Comparison of ENCODE assay signal across 8 cellular contexts in genomic region chr3:75618666-75619305, GRCh38. TPM values are rescaled to one million over a fixed set of nuclear protein-coding genes. Genes with fewer than 3 reads are reported as not detected.
DNase-seq lines count a peak whose midpoint lies in the region; ATAC-seq and TF ChIP-seq lines count a peak whose summit lies in the region.
"Not testable (repeated sequence)": the region's sequence is repeated elsewhere in the genome, so short reads cannot be mapped to it uniquely, and the experiment has no call there.
"Had no signal": no experiment of that assay in that cellular context is flagged by ENCODE, and none has a peak within 500 bp of the region (broad histone marks: within the 10 kb centered on the region; RNA-seq: fewer than 3 reads in every experiment).

No MANE protein-coding gene starts in this region.

- H3K27me3 ChIP-seq in gastrocnemius medialis: peaks cover 0 to 18% (median 0%) of the 10 kb centered on the region in 3 donors

- not testable (repeated sequence) for H3K9me3 ChIP-seq in iPS-18c (ENCODE audit: control insufficient read depth, insufficient read depth, low read length); gastrocnemius medialis

- ATAC-seq in gastrocnemius medialis: not testable (repeated sequence)

- H3K4me3 ChIP-seq in astrocyte of the spinal cord (ENCODE audit: low read depth, low read length): peak overlapping the region; percentile 27
- H3K4me3 ChIP-seq in iPS-18c (ENCODE audit: insufficient read depth, low read depth, low read length): peak overlapping the region; percentile 49
- H3K4me3 ChIP-seq in gastrocnemius medialis: peak overlapping the region; percentile 43 to 52 (median 46)

- TF ChIP-seq CTCF in astrocyte of the spinal cord (IDR thresholded peaks at IDR 0.05; ENCODE audit: low read depth, low read length); gastrocnemius medialis (IDR thresholded peaks at IDR 0.05 in 4 of 5, conservative IDR thresholded peaks at IDR 0.05 in 1 of 5): not testable (repeated sequence)

- intact Hi-C loops in gastrocnemius medialis (cut with DNase I; ENCODE audit: low total_unique reads): not testable (repeated sequence)

- not testable (repeated sequence) for H3K36me3 ChIP-seq in gastrocnemius medialis

- in situ Hi-C loops in astrocyte of the spinal cord (cut with HindIII; ENCODE audit: low sequenced_read_pairs); gastrocnemius medialis (cut with MboI; ENCODE audit: low sequenced_read_pairs in 4 of 4): not testable (repeated sequence)

- not testable (repeated sequence) for H3K4me1 ChIP-seq in gastrocnemius medialis

- not testable (repeated sequence) for TF ChIP-seq POLR2A in gastrocnemius medialis (IDR thresholded peaks at IDR 0.05)

- peak; percentile 7 for DNase-seq in GM04504 (ENCODE audit: low read depth)
- peak; percentile 32 for DNase-seq in NCI-H345 treated with DMSO at 0.1 percent for 48 hours (lab: John Stamatoyannopoulos, UW; ENCODE audit: unreplicated experiment)
- DNase-seq in astrocyte of the spinal cord (ENCODE audit: low read depth, low spot score): peak; percentile 1
- DNase-seq in fibroblast of the conjunctiva (ENCODE audit: low read depth): peak; percentile 40
- peak; percentile 16 for DNase-seq in myocyte (ENCODE audit: low read depth)
- DNase-seq in gastrocnemius medialis: not testable (repeated sequence)

- H3K27ac ChIP-seq in gastrocnemius medialis: not testable (repeated sequence)

RNA-seq across cellular contexts. Expression of gene FRG2C, which starts 45.3 kb away (rescaled TPM):
- not detected in 2 replicates for total RNA-seq in myocyte
- polyA plus RNA-seq in myocyte (2012): not detected
- not detected for total RNA-seq in gastrocnemius medialis
- total RNA-seq: M059J had no signal
